16 cellular contexts compared by ENCODE assay signal in genomic region chr4:112213850-112214249, GRCh38. TPM values are rescaled to one million over a fixed set of nuclear protein-coding genes. Genes with fewer than 3 reads are reported as not detected.
DNase-seq lines count a peak whose midpoint lies in the region; ATAC-seq and TF ChIP-seq lines count a peak whose summit lies in the region.
"Had no signal": no experiment of that assay in that cellular context is flagged by ENCODE, and none has a peak within 500 bp of the region (broad histone marks: within the 10 kb centered on the region; RNA-seq: fewer than 3 reads in every experiment).

No MANE protein-coding gene starts in this region.

- H4K20me1 ChIP-seq in smooth muscle cell (ENCODE audit: low read depth): no peaks in the 10 kb centered on the region
- H4K20me1 ChIP-seq: BLaER1 treated with 17β-estradiol and CSF1 and Interleukin-3, amounts not matched to agents 10 nM and 100 nM had no signal

- H3K4me1 Mint-ChIP-seq in T-helper 17 cell (peaks cover 15% of the 10 kb centered on the region), nephron progenitor cell (no peaks in the 10 kb centered on the region)
- peaks cover 5% of the 10 kb centered on the region for H3K4me1 Mint-ChIP-seq in activated CD8-positive, alpha-beta T cell treated with anti-CD3 and anti-CD28 coated beads, Interleukin-2, amount 10 ng/mL, durations not matched to agents 7 days and 5 days (ENCODE audit: low read depth)
- H3K4me1 Mint-ChIP-seq: immature natural killer cell had no signal

- H3K79me2 ChIP-seq in smooth muscle cell (ENCODE audit: low read depth): no peaks in the 10 kb centered on the region

- H3K36me3 ChIP-seq in smooth muscle cell (ENCODE audit: low read depth): no peaks in the 10 kb centered on the region
- H3K36me3 ChIP-seq: BLaER1 treated with 17β-estradiol and CSF1 and Interleukin-3, amounts not matched to agents 10 nM and 100 nM; esophagus squamous epithelium; stomach had no signal

- H3K9me3 Mint-ChIP-seq in activated CD8-positive, alpha-beta T cell treated with anti-CD3 and anti-CD28 coated beads, Interleukin-2, amount 10 ng/mL, durations not matched to agents 7 days and 5 days (ENCODE audit: insufficient read depth): no peaks in the 10 kb centered on the region
- H3K9me3 Mint-ChIP-seq in nephron progenitor cell: peaks cover 12% of the 10 kb centered on the region
- H3K9me3 Mint-ChIP-seq: immature natural killer cell had no signal

- no peak overlapping the region for H3K9ac ChIP-seq in smooth muscle cell (ENCODE audit: low read depth)
- H3K9ac ChIP-seq: BLaER1 treated with 17β-estradiol and CSF1 and Interleukin-3, amounts not matched to agents 10 nM and 100 nM had no signal

- CTCF ChIA-PET in activated CD8-positive, alpha-beta T cell treated with anti-CD3 and anti-CD28 coated beads, Interleukin-2, amount 10 ng/mL, durations not matched to agents 7 days and 5 days (lab: Charles Lee): interaction anchor here (0.8 to 3.7 kb wide), 13 partner anchors 10 to 310 kb away, joined by 3 to 28 read pairs (median 4); no protein-coding TSS in a partner anchor

- no peak overlapping the region for H2AFZ ChIP-seq in smooth muscle cell (ENCODE audit: low read depth)

- WGBS in smooth muscle cell (ENCODE audit: low lambda C conversion rate): 67% methylated on average over 3 of the region's 3 CpGs

- TF ChIP-seq CTCF in AG10803 (conservative IDR thresholded peaks at IDR 0.05; ENCODE audit: low read length) (no peak), fibroblast of the aortic adventitia (IDR thresholded peaks at IDR 0.05; ENCODE audit: insufficient read depth, low read length) (no peak), smooth muscle cell (IDR thresholded peaks at IDR 0.05; ENCODE audit: borderline replicate concordance, insufficient read depth, poor library complexity, severe bottlenecking) (no peak), nephron progenitor cell (IDR thresholded peaks at IDR 0.05) (no peak)

- H3K4me3 Mint-ChIP-seq in T-helper 17 cell (no peak overlapping the region), nephron progenitor cell (no peak overlapping the region)
- H3K4me3 Mint-ChIP-seq in activated CD8-positive, alpha-beta T cell treated with anti-CD3 and anti-CD28 coated beads, Interleukin-2, amount 10 ng/mL, durations not matched to agents 7 days and 5 days: no peak overlapping the region
- H3K4me3 Mint-ChIP-seq: immature natural killer cell had no signal

- no peak for ATAC-seq in T-helper 17 cell
- ATAC-seq in activated CD8-positive, alpha-beta T cell treated with anti-CD3 and anti-CD28 coated beads, Interleukin-2, amount 10 ng/mL, durations not matched to agents 7 days and 5 days: no peak
- ATAC-seq: Panc1 had no signal

- H3K36me3 Mint-ChIP-seq in T-helper 17 cell (ENCODE audit: low read depth) (peaks cover 2% of the 10 kb centered on the region), nephron progenitor cell (ENCODE audit: low read depth) (no peaks in the 10 kb centered on the region)
- H3K36me3 Mint-ChIP-seq in activated CD8-positive, alpha-beta T cell treated with anti-CD3 and anti-CD28 coated beads, Interleukin-2, amount 10 ng/mL, durations not matched to agents 7 days and 5 days (ENCODE audit: low read depth): no peaks in the 10 kb centered on the region
- H3K36me3 Mint-ChIP-seq: immature natural killer cell had no signal

- H3K4me1 ChIP-seq in smooth muscle cell (ENCODE audit: low read depth): no peaks in the 10 kb centered on the region
- H3K4me1 ChIP-seq: BLaER1 treated with 17β-estradiol and CSF1 and Interleukin-3, amounts not matched to agents 10 nM and 100 nM; stomach had no signal

- H3K27ac ChIP-seq in smooth muscle cell (ENCODE audit: low read depth): no peak overlapping the region
- H3K27ac ChIP-seq: BLaER1 treated with 17β-estradiol and CSF1 and Interleukin-3, amounts not matched to agents 10 nM and 100 nM; esophagus squamous epithelium; stomach had no signal

- no peaks in the 10 kb centered on the region for H3F3A ChIP-seq in smooth muscle cell (ENCODE audit: low read depth)

- H3K9me3 ChIP-seq in T-helper 17 cell (ENCODE audit: control insufficient read depth, low read length, poor library complexity, severe bottlenecking) (no peaks in the 10 kb centered on the region), smooth muscle cell (replicated peaks; ENCODE audit: low read depth) (no peaks in the 10 kb centered on the region)
- H3K9me3 ChIP-seq: BLaER1 treated with 17β-estradiol and CSF1 and Interleukin-3, amounts not matched to agents 10 nM and 100 nM; esophagus squamous epithelium; stomach had no signal

- H3K27me3 Mint-ChIP-seq in T-helper 17 cell (no peaks in the 10 kb centered on the region), nephron progenitor cell (ENCODE audit: low read depth, poor library complexity) (peaks cover 7% of the 10 kb centered on the region)
- H3K27me3 Mint-ChIP-seq in activated CD8-positive, alpha-beta T cell treated with anti-CD3 and anti-CD28 coated beads, Interleukin-2, amount 10 ng/mL, durations not matched to agents 7 days and 5 days (ENCODE audit: low read depth): peaks cover 4% of the 10 kb centered on the region

- no peak overlapping the region for H3K4me2 ChIP-seq in smooth muscle cell
- H3K4me2 ChIP-seq: BLaER1 treated with 17β-estradiol and CSF1 and Interleukin-3, amounts not matched to agents 10 nM and 100 nM had no signal

- POLR2A ChIA-PET in activated CD8-positive, alpha-beta T cell treated with anti-CD3 and anti-CD28 coated beads, Interleukin-2, amount 10 ng/mL, durations not matched to agents 7 days and 5 days (lab: Charles Lee): no interaction called here

- DNase-seq in AG10803 (ENCODE audit: low read depth) (peak; percentile 82), LHCN-M2 (ENCODE audit: low read depth) (peak; percentile 82), T-helper 17 cell (no peak), fibroblast of the aortic adventitia (ENCODE audit: low read depth) (peak; percentile 85), smooth muscle cell (lab: John Stamatoyannopoulos, UW; ENCODE audit: unreplicated experiment) (no peak), COLO668 (lab: John Stamatoyannopoulos, UW; ENCODE audit: unreplicated experiment) (no peak), nephron progenitor cell (no peak)
- DNase-seq in activated CD8-positive, alpha-beta T cell treated with anti-CD3 and anti-CD28 coated beads, Interleukin-2, amount 10 ng/mL, durations not matched to agents 7 days and 5 days: no peak
- DNase-seq: activated CD4-positive, alpha-beta T cell treated with anti-CD3 and anti-CD28 coated beads, Interleukin-2, amount 50 U/mL, for 4 hours; activated gamma-delta T cell treated with Interleukin-2 at 50 U/mL for 16 hours; esophagus squamous epithelium; immature natural killer cell; stomach; T-helper 9 cell had no signal

- H3K4me3 ChIP-seq in AG10803 (ENCODE audit: low read length) (no peak overlapping the region), fibroblast of the aortic adventitia (ENCODE audit: low read depth, low read length) (no peak overlapping the region), smooth muscle cell (no peak overlapping the region)
- H3K4me3 ChIP-seq: BLaER1 treated with 17β-estradiol and CSF1 and Interleukin-3, amounts not matched to agents 10 nM and 100 nM; esophagus squamous epithelium; stomach had no signal

- H3K27ac Mint-ChIP-seq in T-helper 17 cell (peak overlapping the region; percentile 6), nephron progenitor cell (no peak overlapping the region)
- no peak overlapping the region for H3K27ac Mint-ChIP-seq in activated CD8-positive, alpha-beta T cell treated with anti-CD3 and anti-CD28 coated beads, Interleukin-2, amount 10 ng/mL, durations not matched to agents 7 days and 5 days
- H3K27ac Mint-ChIP-seq: immature natural killer cell had no signal

- no peaks in the 10 kb centered on the region for H3K27me3 ChIP-seq in smooth muscle cell (ENCODE audit: low read depth)
- H3K27me3 ChIP-seq: BLaER1 treated with 17β-estradiol and CSF1 and Interleukin-3, amounts not matched to agents 10 nM and 100 nM; esophagus squamous epithelium; stomach had no signal

RNA-seq across cellular contexts. Expression of gene AP1AR, which starts 17.7 kb away (rescaled TPM):
- total RNA-seq in LHCN-M2 (2014; rRNA removed) (21.6 and 26.5 TPM in 2 replicates), T-helper 17 cell (10 to 100 TPM; 10.4 to 15.2 TPM), fibroblast of the aortic adventitia (ENCODE audit: low replicate concordance) (23.7 and 25.8 TPM in 2 replicates), smooth muscle cell (15.3 and 23.0 TPM in 2 replicates)
- polyA plus RNA-seq in LHCN-M2 (2012): 3.6 TPM
- 10 to 100 TPM; 10.9 to 13.0 TPM for total RNA-seq in activated CD8-positive, alpha-beta T cell treated with anti-CD3 and anti-CD28 coated beads, Interleukin-2, amount 10 ng/mL, durations not matched to agents 7 days and 5 days
- 7.6 and 11.1 TPM in 2 replicates for polyA plus RNA-seq in smooth muscle cell

Comparison
In these comparisons a context has a peak if more than half of its experiments do, and no peak if none do; other contexts are left out.
1. DNase-seq: peak in AG10803 (single experiment), LHCN-M2 (single experiment) and fibroblast of the aortic adventitia (single experiment); none in T-helper 17 cell (0 of 3), activated CD8-positive, alpha-beta T cell treated with anti-CD3 and anti-CD28 coated beads, Interleukin-2, amount 10 ng/mL, durations not matched to agents 7 days and 5 days (single experiment), smooth muscle cell (single experiment), COLO668 (single experiment) and nephron progenitor cell (single experiment).